11 cellular contexts compared by ENCODE assay signal in the genomic region with DNA sequence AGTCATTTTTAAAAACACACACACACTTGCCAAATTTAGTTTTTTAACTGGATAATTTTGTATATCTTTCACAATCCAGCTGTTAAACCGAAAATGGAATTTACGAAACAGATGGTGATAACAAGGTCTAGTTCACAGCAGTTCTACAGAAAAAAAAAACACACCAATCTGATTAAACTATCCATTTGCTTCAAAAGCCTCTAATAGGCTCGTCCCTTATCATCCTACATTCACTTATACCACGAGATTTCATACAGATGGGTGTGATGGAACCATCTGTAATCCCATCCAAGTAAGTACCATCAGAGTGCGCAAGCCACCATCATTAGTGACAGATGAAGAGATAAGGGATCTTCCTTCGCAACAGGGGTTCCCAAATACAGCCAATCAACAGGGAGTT. TPM values are rescaled to one million over a fixed set of nuclear protein-coding genes. Genes with fewer than 3 reads are reported as not detected.
DNase-seq lines count a peak whose midpoint lies in the region; ATAC-seq, FAIRE-seq and TF ChIP-seq lines count a peak whose summit lies in the region.
"Had no signal": no experiment of that assay in that cellular context is flagged by ENCODE, and none has a peak within 500 bp of the region (broad histone marks: within the 10 kb centered on the region; RNA-seq: fewer than 3 reads in every experiment).

No MANE protein-coding gene starts in this region.

- H3K9me3 ChIP-seq in esophagus muscularis mucosa (no peaks in the 10 kb centered on the region), gastrocnemius medialis (no peaks in the 10 kb centered on the region)
- H3K9me3 ChIP-seq: SJCRH30 had no signal

- H3K27me3 ChIP-seq in esophagus muscularis mucosa (no peaks in the 10 kb centered on the region), gastrocnemius medialis (no peaks in the 10 kb centered on the region)
- H3K27me3 ChIP-seq: SJCRH30 had no signal

- no peak for TF ChIP-seq EP300 in esophagus muscularis mucosa (IDR thresholded peaks at IDR 0.05)

- H3K36me3 ChIP-seq in esophagus muscularis mucosa (no peaks in the 10 kb centered on the region), gastrocnemius medialis (no peaks in the 10 kb centered on the region)
- H3K36me3 ChIP-seq: SJCRH30 had no signal

- no peaks in the 10 kb centered on the region for H3K36me3 Mint-ChIP-seq in mesothelial cell of epicardium

- in situ Hi-C loops in gastrocnemius medialis (cut with MboI; ENCODE audit: low sequenced_read_pairs in 4 of 4) = no loop called here

- H3K27ac ChIP-seq in esophagus muscularis mucosa (replicated peaks in 1 of 4) (peak overlapping the region; percentile 67 to 70 (median 69)), gastrocnemius medialis (peak overlapping the region in 3 of 4 donors; percentile 51 to 59 (median 52))
- H3K27ac ChIP-seq: SJCRH30 had no signal

- no peak for DNase-seq in GM19239 (ENCODE audit: insufficient read length, low spot score)
- DNase-seq in SK-N-DZ (ENCODE audit: low spot score) = peak; percentile 76
- DNase-seq in esophagus muscularis mucosa (ENCODE audit: extremely low spot score) = no peak
- DNase-seq in gastrocnemius medialis = no peak
- DNase-seq in central memory CD4-positive, alpha-beta T cell = no peak
- no peak for DNase-seq in mesothelial cell of epicardium (ENCODE audit: low spot score in 2 of 2, unreplicated experiment in 2 of 2)
- DNase-seq in HTR-8/SVneo (ENCODE audit: insufficient read length, low spot score) = no peak
- DNase-seq: left colon, NCI-H2107, SJCRH30 had no signal

- peaks cover 4 to 9% (median 6%) of the 10 kb centered on the region in 4 donors for H3K4me1 ChIP-seq in esophagus muscularis mucosa
- H3K4me1 ChIP-seq in gastrocnemius medialis = peaks cover 4 to 7% of the 10 kb centered on the region in 2 donors
- H3K4me1 ChIP-seq: SJCRH30 had no signal

- TF ChIP-seq CTCF in esophagus muscularis mucosa (IDR thresholded peaks at IDR 0.05) (no peak), gastrocnemius medialis (IDR thresholded peaks at IDR 0.05 in 4 of 5, conservative IDR thresholded peaks at IDR 0.05 in 1 of 5) (no peak), mesothelial cell of epicardium (IDR thresholded peaks at IDR 0.05; ENCODE audit: unreplicated experiment) (no peak)

- no peak overlapping the region for H3K4me3 Mint-ChIP-seq in mesothelial cell of epicardium

- H3K4me3 ChIP-seq in esophagus muscularis mucosa = peak overlapping the region in 2 of 4 donors; percentile 44 to 56
- H3K4me3 ChIP-seq in gastrocnemius medialis = no peak overlapping the region
- H3K4me3 ChIP-seq: SJCRH30 had no signal

- H3K9me3 Mint-ChIP-seq in mesothelial cell of epicardium = peaks cover 5% of the 10 kb centered on the region

- ATAC-seq in gastrocnemius medialis = no peak
- no peak for ATAC-seq in GM18867 (IDR thresholded peaks at IDR 0.05; ENCODE audit: unreplicated experiment)

- H3K27me3 Mint-ChIP-seq in mesothelial cell of epicardium (ENCODE audit: low read depth) = no peaks in the 10 kb centered on the region

- 74% methylated on average over 6 of the region's 6 CpGs for WGBS in esophagus muscularis mucosa

- peak; percentile 73 for FAIRE-seq in GM19239 (lab: Jason Lieb, UNC)
- FAIRE-seq in HTR-8/SVneo (lab: Jason Lieb, UNC) = no peak

- H3K27ac Mint-ChIP-seq in mesothelial cell of epicardium = no peak overlapping the region

- intact Hi-C loops in esophagus muscularis mucosa (cut with DNase I) (no loop called here), gastrocnemius medialis (cut with DNase I; ENCODE audit: low total_unique reads) (no loop called here)

- peaks cover 21% of the 10 kb centered on the region for H3K4me1 Mint-ChIP-seq in mesothelial cell of epicardium

- TF ChIP-seq POLR2A in esophagus muscularis mucosa (IDR thresholded peaks at IDR 0.05; ENCODE audit: low read depth) = no peak
- TF ChIP-seq POLR2A in gastrocnemius medialis (IDR thresholded peaks at IDR 0.05) = no peak

RNA-seq across cellular contexts. Expression of a gene that starts 20.1 kb away (rescaled TPM):
- polyA plus RNA-seq in SK-N-DZ (2014; cell fraction: cytosol; rRNA removed) = 7.0 and 9.2 TPM in 2 replicates
- polyA plus RNA-seq in SK-N-DZ (2014; cell fraction: nucleus; rRNA removed) = 4.4 and 8.7 TPM in 2 replicates
- total RNA-seq in esophagus muscularis mucosa (1 to 10 TPM; 1.5 to 6.8 (median 1.7) TPM), gastrocnemius medialis (1 to 10 TPM in 2 of 4 donors, under 1 TPM in 2; 0.53 to 1.6 (median 0.92) TPM), mesothelial cell of epicardium (3.1 to 3.6 TPM (median 3.5 TPM) in 3 replicates)
